Comparison of ENCODE assay signal across 12 cellular contexts in the genomic region with DNA sequence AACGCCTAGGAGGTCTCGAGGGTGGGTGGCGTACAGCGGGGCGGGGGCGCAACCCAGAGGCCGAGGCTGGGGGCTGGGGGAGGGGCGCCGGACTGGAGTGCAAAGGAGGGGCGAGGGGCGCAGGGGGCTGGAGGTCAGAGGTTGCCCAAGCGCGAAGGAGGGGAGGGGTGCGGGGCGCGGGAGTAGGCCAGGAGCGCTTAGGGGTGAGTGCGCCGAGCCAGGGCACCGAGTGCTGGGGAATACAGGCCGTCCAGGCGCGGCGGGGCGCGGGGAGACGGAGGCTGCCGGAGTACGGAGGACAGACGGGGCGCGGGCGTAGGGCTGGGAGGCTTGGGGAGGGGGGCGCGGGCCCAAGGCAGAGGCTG. TPM values are rescaled to one million over a fixed set of nuclear protein-coding genes. Genes with fewer than 3 reads are reported as not detected.
A peak's percentile ranks its signal among the peaks of the same experiment; 100 is the strongest.
DNase-seq lines count a peak whose midpoint lies in the region; ATAC-seq and TF ChIP-seq lines count a peak whose summit lies in the region.
"Had no signal": no experiment of that assay in that cellular context is flagged by ENCODE, and none has a peak within 500 bp of the region (broad histone marks: within the 10 kb centered on the region; RNA-seq: fewer than 3 reads in every experiment).

No MANE protein-coding gene starts in this region.

- peak overlapping the region in 1 of 5 donors; percentile 77 for H3K9ac ChIP-seq in subcutaneous abdominal adipose tissue (ENCODE audit: low read length in 5 of 5)

- H3K4me3 ChIP-seq in HAP-1: peak overlapping the region; percentile 46
- peak overlapping the region; percentile 22 to 25 for H3K4me3 ChIP-seq in body of pancreas
- peak overlapping the region in 4 of 5 donors; percentile 29 to 75 (median 48) for H3K4me3 ChIP-seq in subcutaneous abdominal adipose tissue (ENCODE audit: low read depth in 1 of 5, low read length in 5 of 5)

- H3K27ac ChIP-seq in body of pancreas: no peak overlapping the region
- H3K27ac ChIP-seq in subcutaneous abdominal adipose tissue (ENCODE audit: low read depth, low read length): peak overlapping the region; percentile 63

- intact Hi-C loops in body of pancreas (cut with DNase I): no loop called here

- no peak for ATAC-seq in body of pancreas
- ATAC-seq in GM21390 (IDR thresholded peaks at IDR 0.05; ENCODE audit: unreplicated experiment): no peak
- ATAC-seq: activated CD4-positive, CD25-positive, alpha-beta regulatory T cell treated with anti-CD3 and anti-CD28 coated beads, Interleukin-2, amount 50 U/mL, for 24 hours had no signal

- no peak for TF ChIP-seq CTCF in body of pancreas (IDR thresholded peaks at IDR 0.05)
- TF ChIP-seq CTCF in GM13976 (IDR thresholded peaks at IDR 0.05; ENCODE audit: borderline replicate concordance, control extremely low read depth, extremely low read depth, insufficient read depth, missing control alignments): no peak

- 0 to 1% methylated on average over 1 to 12 of the region's 35 CpGs for WGBS in body of pancreas, 2 donors

- H3K9me3 ChIP-seq in HAP-1: no peaks in the 10 kb centered on the region
- no peaks in the 10 kb centered on the region for H3K9me3 ChIP-seq in body of pancreas
- no peaks in the 10 kb centered on the region for H3K9me3 ChIP-seq in subcutaneous abdominal adipose tissue (ENCODE audit: control insufficient read depth in 5 of 5, low read length in 5 of 5)

- in situ Hi-C loops in HAP-1 (cut with MboI; ENCODE audit: low sequenced_read_pairs): loop anchor here (10.0 kb wide), 2 partner anchors 184 to 1174 kb away; no protein-coding TSS in a partner anchor
- in situ Hi-C loops in GM13976 (cut with MboI; ENCODE audit: low sequenced_read_pairs, unreplicated experiment): no loop called here

- H3K36me3 ChIP-seq in HAP-1 (replicated peaks) (no peaks in the 10 kb centered on the region; the same call in 1 of the 2 replicates), body of pancreas (replicated peaks in 1 of 2; ENCODE audit: insufficient read depth in 1 of 2, low read depth in 2 of 2) (no peaks in the 10 kb centered on the region), subcutaneous abdominal adipose tissue (ENCODE audit: control insufficient read depth in 5 of 5, insufficient read depth in 5 of 5, low read length in 5 of 5) (peaks cover 0 to 5% (median 0%) of the 10 kb centered on the region in 5 donors)

- no peak for TF ChIP-seq POLR2A in body of pancreas (IDR thresholded peaks at IDR 0.05)

- H3K4me1 ChIP-seq in HAP-1 (no peaks in the 10 kb centered on the region), body of pancreas (peaks cover 10% of the 10 kb centered on the region), subcutaneous abdominal adipose tissue (ENCODE audit: control insufficient read depth in 5 of 5, insufficient read depth in 5 of 5, low read length in 5 of 5) (peaks cover 0 to 67% (median 48%) of the 10 kb centered on the region in 5 donors)

- DNase-seq in HAP-1 (ENCODE audit: low spot score in 2 of 2) (peak in 1 of 2 experiments; percentile 44), body of pancreas (peak in 3 of 4 donors; percentile 17 to 29 (median 21)), left kidney (ENCODE audit: low read depth, low spot score) (peak; percentile 52), DMS79 (lab: John Stamatoyannopoulos, UW) (no peak), GM13976 (ENCODE audit: low spot score) (no peak), RKO (ENCODE audit: low spot score) (no peak)
- DNase-seq: activated naive CD8-positive, alpha-beta T cell treated with anti-CD3 and anti-CD28 coated beads for 36 hours; hippocampal formation; stimulated activated CD4-positive, alpha-beta T cell treated with anti-CD3 and anti-CD28 coated beads, Interleukin-15, amount 100 ng/mL, for 24 hours had no signal

- H3K27me3 ChIP-seq in HAP-1 (ENCODE audit: low read depth) (no peaks in the 10 kb centered on the region), body of pancreas (no peaks in the 10 kb centered on the region), subcutaneous abdominal adipose tissue (ENCODE audit: control insufficient read depth in 5 of 5, insufficient read depth in 4 of 5, low read length in 5 of 5) (peaks cover 0 to 24% (median 0%) of the 10 kb centered on the region in 5 donors)

RNA-seq across cellular contexts. Expression of gene GYG2, which starts 0.3 kb away (rescaled TPM):
- 10 to 100 TPM in 1 of 2 donors, 1 to 10 TPM in 1; 6.0 to 21.4 TPM for total RNA-seq in body of pancreas
- total RNA-seq: activated naive CD8-positive, alpha-beta T cell treated with anti-CD3 and anti-CD28 coated beads for 36 hours had no signal

Comparison
In these comparisons a context has a peak if more than half of its experiments do, and no peak if none do; other contexts are left out.
1. DNase-seq: peak in body of pancreas (3 of 4) and left kidney (single experiment); none in DMS79 (single experiment), GM13976 (single experiment) and RKO (single experiment).
2. Peak in every context shown above with its lines, with median percentiles within 50 percentile points of each other: H3K4me3 ChIP-seq.